Comparison of ENCODE assay signal across 35 cellular contexts in genomic region chr4:92362002-92362401, GRCh38. TPM values are rescaled to one million over a fixed set of nuclear protein-coding genes. Genes with fewer than 3 reads are reported as not detected.
"Had no signal": no experiment of that assay in that cellular context is flagged by ENCODE, and none has a peak within 500 bp of the region (broad histone marks: within the 10 kb centered on the region; RNA-seq: fewer than 3 reads in every experiment).

No MANE protein-coding gene starts in this region.

- H3K9me3 ChIP-seq: colonic mucosa, esophagus muscularis mucosa, gastroesophageal sphincter, heart left ventricle, psoas muscle, testis, tibial nerve, upper lobe of left lung had no signal

- H3K27ac ChIP-seq: colonic mucosa, esophagus muscularis mucosa, foreskin keratinocyte, gastroesophageal sphincter, heart left ventricle, hepatocyte, psoas muscle, testis, tibial nerve, upper lobe of left lung had no signal

- H3K79me2 ChIP-seq: hepatocyte had no signal

- H3K36me3 Mint-ChIP-seq: naive thymus-derived CD4-positive, alpha-beta T cell had no signal

- H3K36me3 ChIP-seq: colonic mucosa, esophagus muscularis mucosa, gastroesophageal sphincter, heart left ventricle, tibial nerve, upper lobe of left lung had no signal

- H3K4me2 ChIP-seq: hepatocyte, smooth muscle cell had no signal

- H3K9me3 Mint-ChIP-seq: dendritic cell treated with granulocyte-macrophage colony-stimulating factor and Interleukin-4, amounts not matched to agents 40 ng/mL and 50 ng/mL, for 4 days; nephron progenitor cell; stimulated activated naive CD8-positive, alpha-beta T cell treated with anti-CD3 and anti-CD28 coated beads, Interleukin-15, amount 100 ng/mL, for 72 hours had no signal

- H3K4me1 ChIP-seq: colonic mucosa, esophagus muscularis mucosa, foreskin keratinocyte, gastroesophageal sphincter, heart left ventricle, psoas muscle, testis, upper lobe of left lung had no signal

- DNase-seq: colonic mucosa; effector memory CD4-positive, alpha-beta T cell; foreskin keratinocyte; heart left ventricle; kidney; mesenchymal stem cell; midbrain; naive thymus-derived CD4-positive, alpha-beta T cell; nephron progenitor cell; nucleus accumbens; posterior cingulate gyrus; psoas muscle; retina; stimulated activated CD4-positive, alpha-beta T cell treated with anti-CD3 and anti-CD28 coated beads, Interleukin-12 subunit alpha, Interleukin-12 subunit beta, amount 100 ng/mL, for 4 hours; stimulated activated CD4-positive, alpha-beta T cell treated with anti-CD3 and anti-CD28 coated beads, Interleukin-1b, Interleukin-23, amount 100 ng/mL, for 48 hours; stimulated activated CD4-positive, alpha-beta T cell treated with anti-CD3 and anti-CD28 coated beads, Interleukin-4, amount 100 ng/mL, for 1 hour; stimulated activated CD8-positive, alpha-beta memory T cell treated with anti-CD3 and anti-CD28 coated beads, Interleukin-4, amount 100 ng/mL, for 48 hours; stimulated activated naive CD4-positive, alpha-beta T cell; stimulated activated naive CD8-positive, alpha-beta T cell treated with anti-CD3 and anti-CD28 coated beads, Interleukin-15, amount 100 ng/mL, for 72 hours; testis; upper lobe of left lung had no signal

- ATAC-seq: foreskin keratinocyte; gastroesophageal sphincter; left lobe of liver; naive thymus-derived CD4-positive, alpha-beta T cell; psoas muscle; sciatic nerve; stimulated activated naive CD8-positive, alpha-beta T cell treated with anti-CD3 and anti-CD28 coated beads, Interleukin-15, amount 100 ng/mL, for 72 hours had no signal

- H3K27me3 ChIP-seq: colonic mucosa, esophagus muscularis mucosa, foreskin keratinocyte, gastroesophageal sphincter, heart left ventricle, hepatocyte, testis, tibial nerve, upper lobe of left lung had no signal

- H3K4me3 ChIP-seq: colonic mucosa, esophagus muscularis mucosa, gastroesophageal sphincter, heart left ventricle, hepatocyte, lung, psoas muscle, smooth muscle cell, testis, tibial nerve, upper lobe of left lung had no signal

- H3K27ac Mint-ChIP-seq: dendritic cell treated with granulocyte-macrophage colony-stimulating factor and Interleukin-4, amounts not matched to agents 40 ng/mL and 50 ng/mL, for 4 days; naive thymus-derived CD4-positive, alpha-beta T cell; nephron progenitor cell; stimulated activated naive CD8-positive, alpha-beta T cell treated with anti-CD3 and anti-CD28 coated beads, Interleukin-15, amount 100 ng/mL, for 72 hours had no signal

- H3K4me3 Mint-ChIP-seq: dendritic cell treated with granulocyte-macrophage colony-stimulating factor and Interleukin-4, amounts not matched to agents 40 ng/mL and 50 ng/mL, for 4 days; naive thymus-derived CD4-positive, alpha-beta T cell; nephron progenitor cell; stimulated activated naive CD8-positive, alpha-beta T cell treated with anti-CD3 and anti-CD28 coated beads, Interleukin-15, amount 100 ng/mL, for 72 hours had no signal

- H3K4me1 Mint-ChIP-seq: nephron progenitor cell; stimulated activated naive CD8-positive, alpha-beta T cell treated with anti-CD3 and anti-CD28 coated beads, Interleukin-15, amount 100 ng/mL, for 72 hours had no signal

- H3K27me3 Mint-ChIP-seq: dendritic cell treated with granulocyte-macrophage colony-stimulating factor and Interleukin-4, amounts not matched to agents 40 ng/mL and 50 ng/mL, for 4 days; naive thymus-derived CD4-positive, alpha-beta T cell; stimulated activated naive CD8-positive, alpha-beta T cell treated with anti-CD3 and anti-CD28 coated beads, Interleukin-15, amount 100 ng/mL, for 72 hours had no signal

RNA-seq across cellular contexts. Expression of gene GRID2, which starts 58.2 kb away (rescaled TPM):
- total RNA-seq: chondrocyte; colonic mucosa; endothelial cell of umbilical vein; epithelial cell of proximal tubule; foreskin keratinocyte; left lobe of liver; naive thymus-derived CD4-positive, alpha-beta T cell; osteocyte; psoas muscle; subcutaneous adipose tissue had no signal
- polyA plus RNA-seq: endothelial cell of umbilical vein; foreskin keratinocyte; heart left ventricle; lung; naive thymus-derived CD4-positive, alpha-beta T cell; psoas muscle; smooth muscle cell had no signal
